Comparison of ENCODE assay signal across 1 cellular context in genomic region chr5:54249210-54250028, GRCh38.
TF ChIP-seq lines count a peak whose summit lies in the region.

No MANE protein-coding gene starts in this region.

TF ChIP-seq in IMR-90, 13 proteins besides CTCF, POLR2A, EP300 and RAD21 (continued from another document):
- TF ChIP-seq USF2 (IDR thresholded peaks at IDR 0.05; ENCODE audit: low read depth, low read length) = no peak
